24 cellular contexts compared by ENCODE assay signal in genomic region chr10:84511106-84511505, GRCh38.
"Had no signal": no experiment of that assay in that cellular context is flagged by ENCODE, and none has a peak within 500 bp of the region (broad histone marks: within the 10 kb centered on the region; RNA-seq: fewer than 3 reads in every experiment).

No MANE protein-coding gene starts in this region.

- H3K27ac ChIP-seq: body of pancreas had no signal

- ATAC-seq: activated CD4-positive, CD25-positive, alpha-beta regulatory T cell treated with anti-CD3 and anti-CD28 coated beads, Interleukin-2, amount 50 U/mL, for 24 hours; activated CD8-positive, alpha-beta T cell treated with anti-CD3 and anti-CD28 coated beads for 36 hours; activated T-cell treated with anti-CD3 and anti-CD28 coated beads, Interleukin-2, amount 50 U/mL, for 72 hours; body of pancreas; PC-3 had no signal

- H3K27me3 ChIP-seq: body of pancreas, MG63 had no signal

- H3K9me3 ChIP-seq: body of pancreas, MG63 had no signal

- H3K4me1 Mint-ChIP-seq: activated naive CD4-positive, alpha-beta T cell treated with anti-CD3 and anti-CD28 coated beads, Interleukin-2, amount 10 ng/mL, durations not matched to agents 7 days and 5 days; activated naive CD8-positive, alpha-beta T cell treated with anti-CD3 and anti-CD28 coated beads for 36 hours had no signal

- H3K27ac Mint-ChIP-seq: activated CD8-positive, alpha-beta T cell treated with anti-CD3 and anti-CD28 coated beads for 36 hours; activated naive CD4-positive, alpha-beta T cell treated with anti-CD3 and anti-CD28 coated beads, Interleukin-2, amount 10 ng/mL, durations not matched to agents 7 days and 5 days; activated naive CD8-positive, alpha-beta T cell treated with anti-CD3 and anti-CD28 coated beads for 36 hours; activated T-helper 2 cell treated with anti-CD3 and anti-CD28 coated beads, Interferon-gamma antibody, Interleukin-2, Interleukin-4, amounts not matched to agents 10 μg/mL and 5 μg/mL and 100 μg/mL, durations not matched to agents 14 hours and 24 hours and 36 hours had no signal

- FAIRE-seq: RCC 7860 had no signal

- H3K4me3 ChIP-seq: body of pancreas, MG63 had no signal

- H3K9me3 Mint-ChIP-seq: activated CD8-positive, alpha-beta T cell treated with anti-CD3 and anti-CD28 coated beads for 36 hours; activated naive CD4-positive, alpha-beta T cell treated with anti-CD3 and anti-CD28 coated beads, Interleukin-2, amount 10 ng/mL, durations not matched to agents 7 days and 5 days; activated naive CD8-positive, alpha-beta T cell treated with anti-CD3 and anti-CD28 coated beads for 36 hours; activated T-cell treated with anti-CD3 and anti-CD28 coated beads, Interleukin-2, amount 50 U/mL, for 72 hours; activated T-helper 2 cell treated with anti-CD3 and anti-CD28 coated beads, Interferon-gamma antibody, Interleukin-2, Interleukin-4, amounts not matched to agents 10 μg/mL and 5 μg/mL and 100 μg/mL, durations not matched to agents 14 hours and 24 hours and 36 hours had no signal

- H3K4me3 Mint-ChIP-seq: activated CD8-positive, alpha-beta T cell treated with anti-CD3 and anti-CD28 coated beads for 36 hours; activated naive CD4-positive, alpha-beta T cell treated with anti-CD3 and anti-CD28 coated beads, Interleukin-2, amount 10 ng/mL, durations not matched to agents 7 days and 5 days; activated naive CD8-positive, alpha-beta T cell treated with anti-CD3 and anti-CD28 coated beads for 36 hours; activated T-cell treated with anti-CD3 and anti-CD28 coated beads, Interleukin-2, amount 50 U/mL, for 72 hours had no signal

- H3K27me3 Mint-ChIP-seq: activated CD8-positive, alpha-beta T cell treated with anti-CD3 and anti-CD28 coated beads for 36 hours; activated naive CD4-positive, alpha-beta T cell treated with anti-CD3 and anti-CD28 coated beads, Interleukin-2, amount 10 ng/mL, durations not matched to agents 7 days and 5 days; activated naive CD8-positive, alpha-beta T cell treated with anti-CD3 and anti-CD28 coated beads for 36 hours had no signal

- DNase-seq: activated CD4-positive, alpha-beta T cell treated with anti-CD3 and anti-CD28 coated beads for 4 hours; activated CD8-positive, alpha-beta memory T cell treated with anti-CD3 and anti-CD28 coated beads, Interleukin-2, amount 50 U/mL, for 4 hours; activated CD8-positive, alpha-beta T cell treated with anti-CD3 and anti-CD28 coated beads for 36 hours; activated gamma-delta T cell treated with Interleukin-2 at 50 U/mL for 16 hours; activated naive CD4-positive, alpha-beta T cell treated with anti-CD3 and anti-CD28 coated beads, Interleukin-2, amount 10 ng/mL, durations not matched to agents 7 days and 5 days; activated naive CD8-positive, alpha-beta T cell treated with anti-CD3 and anti-CD28 coated beads for 36 hours; activated T-cell treated with anti-CD3 and anti-CD28 coated beads, Interleukin-2, amount 50 U/mL, for 72 hours; aorta; body of pancreas; MG63; NCI-H1105; NCI-H1436; NCI-H1694 treated with DMSO at 0.1 percent for 48 hours; NCI-H2029 treated with DMSO at 0.1 percent for 48 hours; NCI-H510A treated with DMSO at 0.1 percent for 48 hours; NCI-H69; NK-92 treated with Interleukin-12 subunit alpha and Interleukin-12 subunit beta, amount 100 ng/mL, for 24 hours; PC-3; SHP77 treated with DMSO at 0.1 percent for 48 hours; T-helper 2 cell; T1000 had no signal
